ENCODE assay signal across 22 cellular contexts in genomic region chr6:147283460-147283859, GRCh38.
DNase-seq lines count a peak whose midpoint lies in the region; ATAC-seq, FAIRE-seq and TF ChIP-seq lines count a peak whose summit lies in the region.
"Had no signal": no experiment of that assay in that cellular context is flagged by ENCODE, and none has a peak within 500 bp of the region (broad histone marks: within the 10 kb centered on the region; RNA-seq: fewer than 3 reads in every experiment).

No MANE protein-coding gene starts in this region.

- H3K36me3 Mint-ChIP-seq in CD4-positive, CD25-positive, alpha-beta regulatory T cell: peaks cover 28% of the 10 kb centered on the region
- H3K36me3 Mint-ChIP-seq in astrocyte (ENCODE audit: low read depth, unreplicated experiment) (peaks cover 8% of the 10 kb centered on the region), mesothelial cell of epicardium (peaks cover 32% of the 10 kb centered on the region)

- H3K79me2 ChIP-seq in astrocyte (ENCODE audit: insufficient read depth, low read length): no peaks in the 10 kb centered on the region

- peaks cover 16 to 38% (median 20%) of the 10 kb centered on the region in 4 donors for H3K4me1 Mint-ChIP-seq in CD4-positive, CD25-positive, alpha-beta regulatory T cell
- H3K4me1 Mint-ChIP-seq in astrocyte (ENCODE audit: low read depth, unreplicated experiment) (peaks cover 11% of the 10 kb centered on the region), mesothelial cell of epicardium (peaks cover 11% of the 10 kb centered on the region)

- no peaks in the 10 kb centered on the region for H3K9me3 ChIP-seq in CD4-positive, CD25-positive, alpha-beta regulatory T cell (ENCODE audit: control insufficient read depth in 2 of 2, low read length in 2 of 2)
- no peaks in the 10 kb centered on the region for H3K9me3 ChIP-seq in astrocyte (ENCODE audit: insufficient read depth, low read depth, low read length)
- no peaks in the 10 kb centered on the region for H3K9me3 ChIP-seq in ascending aorta

- ATAC-seq in CD4-positive, CD25-positive, alpha-beta regulatory T cell (ENCODE audit: low read depth in 2 of 2): no peak
- no peak for ATAC-seq in GM19452 (IDR thresholded peaks at IDR 0.05; ENCODE audit: unreplicated experiment)
- no peak for ATAC-seq in GM19351 (IDR thresholded peaks at IDR 0.05; ENCODE audit: unreplicated experiment)
- ATAC-seq in HG02571 (IDR thresholded peaks at IDR 0.05; ENCODE audit: unreplicated experiment): no peak
- ATAC-seq: left cardiac atrium, right cardiac atrium had no signal

- H3K9ac ChIP-seq in astrocyte (ENCODE audit: low read length): no peak overlapping the region

- peaks cover 3% of the 10 kb centered on the region for H3K4me1 ChIP-seq in CD4-positive, CD25-positive, alpha-beta regulatory T cell (ENCODE audit: control insufficient read depth, insufficient read depth, low read length, poor library complexity, severe bottlenecking)
- peaks cover 8% of the 10 kb centered on the region for H3K4me1 ChIP-seq in astrocyte (ENCODE audit: insufficient read depth, low read length)
- H3K4me1 ChIP-seq in ascending aorta: no peaks in the 10 kb centered on the region

- no peak for FAIRE-seq in astrocyte (lab: Jason Lieb, UNC)

- no peak for DNase-seq in CD4-positive, CD25-positive, alpha-beta regulatory T cell
- DNase-seq in HFF-Myc (ENCODE audit: extremely low read depth, low read depth) (peak; percentile 27), astrocyte (ENCODE audit: low read depth) (peak; percentile 25), mesothelial cell of epicardium (ENCODE audit: low spot score in 2 of 2, unreplicated experiment in 2 of 2) (no peak), ascending aorta (ENCODE audit: low spot score in 2 of 2) (no peak)
- DNase-seq: activated CD4-positive, alpha-beta T cell treated with anti-CD3 and anti-CD28 coated beads for 48 hours; activated effector memory CD4-positive, alpha-beta T cell treated with Interleukin-2 at 50 U/mL for 16 hours; CD4-positive, alpha-beta T cell; DND-41; head of caudate nucleus; Karpas-422; left cardiac atrium; naive B cell; NCI-H187 treated with DMSO at 0.1 percent for 48 hours; NCI-H774; right cardiac atrium; RPMI8226; stimulated activated naive CD4-positive, alpha-beta T cell had no signal

- H3K27ac ChIP-seq in CD4-positive, CD25-positive, alpha-beta regulatory T cell (ENCODE audit: insufficient read depth, low read length, poor library complexity, severe bottlenecking): no peak overlapping the region
- H3K27ac ChIP-seq in astrocyte (ENCODE audit: low read depth, low read length): no peak overlapping the region
- no peak overlapping the region for H3K27ac ChIP-seq in ascending aorta
- H3K27ac ChIP-seq: HL-60 had no signal

- no peak overlapping the region for H3K4me3 Mint-ChIP-seq in CD4-positive, CD25-positive, alpha-beta regulatory T cell
- H3K4me3 Mint-ChIP-seq in astrocyte (ENCODE audit: unreplicated experiment) (no peak overlapping the region), mesothelial cell of epicardium (no peak overlapping the region)
- H3K4me3 Mint-ChIP-seq: CD4-positive, alpha-beta T cell; naive B cell had no signal

- H3K4me3 ChIP-seq in CD4-positive, CD25-positive, alpha-beta regulatory T cell (ENCODE audit: low read depth, low read length): no peak overlapping the region
- no peak overlapping the region for H3K4me3 ChIP-seq in HFF-Myc (replicated peaks; ENCODE audit: low read depth, low read length)
- no peak overlapping the region for H3K4me3 ChIP-seq in astrocyte (ENCODE audit: insufficient read depth, low read depth, low read length)
- H3K4me3 ChIP-seq in ascending aorta: no peak overlapping the region

- H3K27me3 ChIP-seq in CD4-positive, CD25-positive, alpha-beta regulatory T cell (ENCODE audit: control insufficient read depth, insufficient read depth, low read length): no peaks in the 10 kb centered on the region
- H3K27me3 ChIP-seq in astrocyte (ENCODE audit: insufficient read depth, low read length) (no peaks in the 10 kb centered on the region), ascending aorta (no peaks in the 10 kb centered on the region)

- H3K27ac Mint-ChIP-seq in CD4-positive, CD25-positive, alpha-beta regulatory T cell: peak overlapping the region in 2 of 3 donors; percentile 39 to 76
- no peak overlapping the region for H3K27ac Mint-ChIP-seq in astrocyte (ENCODE audit: unreplicated experiment)
- H3K27ac Mint-ChIP-seq in mesothelial cell of epicardium: peak overlapping the region; percentile 2
- H3K27ac Mint-ChIP-seq: CD4-positive, alpha-beta T cell had no signal

- intact Hi-C loops in ascending aorta (cut with DNase I): no loop called here

- no peaks in the 10 kb centered on the region for H3K27me3 Mint-ChIP-seq in CD4-positive, CD25-positive, alpha-beta regulatory T cell
- H3K27me3 Mint-ChIP-seq in astrocyte (ENCODE audit: low read depth, unreplicated experiment): no peaks in the 10 kb centered on the region
- H3K27me3 Mint-ChIP-seq in mesothelial cell of epicardium (ENCODE audit: low read depth): no peaks in the 10 kb centered on the region
- H3K27me3 Mint-ChIP-seq: CD4-positive, alpha-beta T cell; naive B cell had no signal

- H3K4me2 ChIP-seq in astrocyte (ENCODE audit: low read length): no peak overlapping the region

- H4K20me1 ChIP-seq in astrocyte (ENCODE audit: insufficient read depth, low read length): no peaks in the 10 kb centered on the region

- TF ChIP-seq CTCF in HFF-Myc (IDR thresholded peaks at IDR 0.05; ENCODE audit: low read depth, low read length, missing control alignments) (no peak), astrocyte (IDR thresholded peaks at IDR 0.05; ENCODE audit: insufficient read depth, low read depth, low read length) (no peak), mesothelial cell of epicardium (IDR thresholded peaks at IDR 0.05; ENCODE audit: unreplicated experiment) (no peak), ascending aorta (IDR thresholded peaks at IDR 0.05) (no peak)

- no peak overlapping the region for H2AFZ ChIP-seq in astrocyte (ENCODE audit: low read depth, low read length)

- peaks cover 18% of the 10 kb centered on the region for H3K36me3 ChIP-seq in CD4-positive, CD25-positive, alpha-beta regulatory T cell (ENCODE audit: control insufficient read depth, insufficient read depth, low read length)
- H3K36me3 ChIP-seq in astrocyte (ENCODE audit: insufficient read depth, low read length) (no peaks in the 10 kb centered on the region), ascending aorta (peaks cover 6 to 14% of the 10 kb centered on the region in 2 donors)

- no peaks in the 10 kb centered on the region for H3K9me3 Mint-ChIP-seq in CD4-positive, CD25-positive, alpha-beta regulatory T cell
- H3K9me3 Mint-ChIP-seq in astrocyte (ENCODE audit: unreplicated experiment): no peaks in the 10 kb centered on the region
- peaks cover 10% of the 10 kb centered on the region for H3K9me3 Mint-ChIP-seq in mesothelial cell of epicardium
- H3K9me3 Mint-ChIP-seq: CD4-positive, alpha-beta T cell had no signal

Comparison
In these comparisons a context has a peak if more than half of its experiments do, and no peak if none do; other contexts are left out.
1. DNase-seq: peak in HFF-Myc (single experiment) and astrocyte (single experiment); none in CD4-positive, CD25-positive, alpha-beta regulatory T cell (0 of 3), mesothelial cell of epicardium (0 of 2) and ascending aorta (0 of 2).